ENCODE assay signal across 3 cellular contexts in genomic region chr17:65477600-65477999, GRCh38.
TF ChIP-seq lines count a peak whose summit lies in the region.

No MANE protein-coding gene starts in this region.

TF ChIP-seq in HepG2, 621 proteins besides CTCF, POLR2A, EP300 and RAD21 (continued from another document and continues in another):
- TF ChIP-seq TBX3 (IDR thresholded peaks at IDR 0.05; ENCODE audit: borderline replicate concordance): 0 out of 2 replicates have a peak, but pooled peaks have one; percentile 43
- TF ChIP-seq, protein P1, sequence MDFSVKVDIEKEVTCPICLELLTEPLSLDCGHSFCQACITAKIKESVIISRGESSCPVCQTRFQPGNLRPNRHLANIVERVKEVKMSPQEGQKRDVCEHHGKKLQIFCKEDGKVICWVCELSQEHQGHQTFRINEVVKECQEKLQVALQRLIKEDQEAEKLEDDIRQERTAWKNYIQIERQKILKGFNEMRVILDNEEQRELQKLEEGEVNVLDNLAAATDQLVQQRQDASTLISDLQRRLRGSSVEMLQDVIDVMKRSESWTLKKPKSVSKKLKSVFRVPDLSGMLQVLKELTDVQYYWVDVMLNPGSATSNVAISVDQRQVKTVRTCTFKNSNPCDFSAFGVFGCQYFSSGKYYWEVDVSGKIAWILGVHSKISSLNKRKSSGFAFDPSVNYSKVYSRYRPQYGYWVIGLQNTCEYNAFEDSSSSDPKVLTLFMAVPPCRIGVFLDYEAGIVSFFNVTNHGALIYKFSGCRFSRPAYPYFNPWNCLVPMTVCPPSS (IDR thresholded peaks at IDR 0.05): 0 out of 2 replicates have a peak, but pooled peaks have one; percentile 84
- TF ChIP-seq, protein P2, sequence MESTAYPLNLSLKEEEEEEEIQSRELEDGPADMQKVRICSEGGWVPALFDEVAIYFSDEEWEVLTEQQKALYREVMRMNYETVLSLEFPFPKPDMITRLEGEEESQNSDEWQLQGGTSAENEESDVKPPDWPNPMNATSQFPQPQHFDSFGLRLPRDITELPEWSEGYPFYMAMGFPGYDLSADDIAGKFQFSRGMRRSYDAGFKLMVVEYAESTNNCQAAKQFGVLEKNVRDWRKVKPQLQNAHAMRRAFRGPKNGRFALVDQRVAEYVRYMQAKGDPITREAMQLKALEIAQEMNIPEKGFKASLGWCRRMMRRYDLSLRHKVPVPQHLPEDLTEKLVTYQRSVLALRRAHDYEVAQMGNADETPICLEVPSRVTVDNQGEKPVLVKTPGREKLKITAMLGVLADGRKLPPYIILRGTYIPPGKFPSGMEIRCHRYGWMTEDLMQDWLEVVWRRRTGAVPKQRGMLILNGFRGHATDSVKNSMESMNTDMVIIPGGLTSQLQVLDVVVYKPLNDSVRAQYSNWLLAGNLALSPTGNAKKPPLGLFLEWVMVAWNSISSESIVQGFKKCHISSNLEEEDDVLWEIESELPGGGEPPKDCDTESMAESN (CRISPR knock-in tag; conservative IDR thresholded peaks at IDR 0.05): no peak
- TF ChIP-seq CREB1 (IDR thresholded peaks at IDR 0.05): peak; percentile 63
- TF ChIP-seq CREB1 (CRISPR knock-in tag; IDR thresholded peaks at IDR 0.05): no peak
- TF ChIP-seq ZNF207 (IDR thresholded peaks at IDR 0.05; ENCODE audit: borderline replicate concordance): 0 out of 2 replicates have a peak, but pooled peaks have one; percentile 50
- peak; percentile 83 for TF ChIP-seq ATF7 (IDR thresholded peaks at IDR 0.05)
- no peak for TF ChIP-seq ATF7 (CRISPR knock-in tag; IDR thresholded peaks at IDR 0.05)

TF ChIP-seq in HEK293, 187 proteins besides CTCF, POLR2A, EP300 and RAD21 (continued from another document):
- TF ChIP-seq ATF2 (tag by site-specific recombination; IDR thresholded peaks at IDR 0.05; ENCODE audit: low read depth): peak; percentile 76

TF ChIP-seq in K562, 482 proteins besides CTCF, POLR2A, EP300 and RAD21:
- TF ChIP-seq, protein P3, sequence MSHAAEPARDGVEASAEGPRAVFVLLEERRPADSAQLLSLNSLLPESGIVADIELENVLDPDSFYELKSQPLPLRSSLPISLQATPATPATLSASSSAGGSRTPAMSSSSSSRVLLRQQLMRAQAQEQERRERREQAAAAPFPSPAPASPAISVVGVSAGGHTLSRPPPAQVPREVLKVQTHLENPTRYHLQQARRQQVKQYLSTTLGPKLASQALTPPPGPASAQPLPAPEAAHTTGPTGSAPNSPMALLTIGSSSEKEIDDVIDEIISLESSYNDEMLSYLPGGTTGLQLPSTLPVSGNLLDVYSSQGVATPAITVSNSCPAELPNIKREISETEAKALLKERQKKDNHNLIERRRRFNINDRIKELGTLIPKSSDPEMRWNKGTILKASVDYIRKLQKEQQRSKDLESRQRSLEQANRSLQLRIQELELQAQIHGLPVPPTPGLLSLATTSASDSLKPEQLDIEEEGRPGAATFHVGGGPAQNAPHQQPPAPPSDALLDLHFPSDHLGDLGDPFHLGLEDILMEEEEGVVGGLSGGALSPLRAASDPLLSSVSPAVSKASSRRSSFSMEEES (CRISPR knock-in tag; IDR thresholded peaks at IDR 0.05): peak; percentile 32
- no peak for TF ChIP-seq FOXK1 (CRISPR knock-in tag; IDR thresholded peaks at IDR 0.05; ENCODE audit: borderline replicate concordance)
